Comparison of ENCODE assay signal across 28 cellular contexts in the genomic region with DNA sequence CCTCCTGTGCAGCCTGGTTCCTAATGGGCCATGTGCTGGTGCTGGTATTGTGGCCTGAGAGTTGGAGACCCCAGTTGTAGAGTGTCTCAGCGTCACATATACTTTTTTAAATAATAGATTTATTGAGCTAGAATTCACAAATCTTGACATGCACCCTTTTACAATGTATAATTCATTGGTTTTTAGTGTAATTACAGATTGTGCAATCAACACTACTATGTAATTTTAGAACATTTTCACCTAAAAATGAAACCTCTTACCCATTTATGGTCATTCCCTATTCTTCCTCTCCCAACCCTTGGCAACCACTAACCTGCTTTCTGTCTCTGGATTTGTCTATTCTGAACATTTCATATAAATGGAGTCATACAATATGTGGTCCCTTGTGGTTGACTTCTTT.
"Had no signal": no experiment of that assay in that cellular context is flagged by ENCODE, and none has a peak within 500 bp of the region (broad histone marks: within the 10 kb centered on the region; RNA-seq: fewer than 3 reads in every experiment).

No MANE protein-coding gene starts in this region.

- DNase-seq: activated B cell treated with CpG ODN at 0.5 μM for 24 hours; activated CD4-positive, alpha-beta memory T cell treated with anti-CD3 and anti-CD28 coated beads, Interleukin-2, amount 10 ng/mL, durations not matched to agents 7 days and 5 days; activated CD4-positive, alpha-beta T cell treated with anti-CD3 and anti-CD28 coated beads for 48 hours; activated CD4-positive, alpha-beta T cell treated with anti-CD3 and anti-CD28 coated beads, Interleukin-2, amount 10 ng/mL, durations not matched to agents 7 days and 5 days; activated CD4-positive, alpha-beta T cell treated with anti-CD3 and anti-CD28 coated beads, Interleukin-2, amount 50 U/mL, for 48 hours; activated CD4-positive, CD25-positive, alpha-beta regulatory T cell treated with anti-CD3 and anti-CD28 coated beads, Interleukin-2, amount 50 U/mL, for 72 hours; activated CD8-positive, alpha-beta memory T cell treated with anti-CD3 and anti-CD28 coated beads for 24 hours; activated CD8-positive, alpha-beta memory T cell treated with anti-CD3 and anti-CD28 coated beads, Interleukin-2, amount 10 ng/mL, durations not matched to agents 7 days and 5 days; activated CD8-positive, alpha-beta memory T cell treated with anti-CD3 and anti-CD28 coated beads, Interleukin-2, amount 50 U/mL, for 48 hours; activated CD8-positive, alpha-beta T cell treated with anti-CD3 and anti-CD28 coated beads, Interleukin-2, amount 10 ng/mL, durations not matched to agents 7 days and 5 days; activated effector memory CD4-positive, alpha-beta T cell treated with Interleukin-2 at 50 U/mL for 16 hours; activated gamma-delta T cell; activated naive CD4-positive, alpha-beta T cell treated with anti-CD3 and anti-CD28 coated beads, Interleukin-2, amount 10 ng/mL, durations not matched to agents 7 days and 5 days; activated naive CD4-positive, alpha-beta T cell treated with Interleukin-2 at 50 U/mL for 16 hours; activated naive CD8-positive, alpha-beta T cell treated with anti-CD3 and anti-CD28 coated beads, Interleukin-2, amount 10 ng/mL, durations not matched to agents 7 days and 5 days; activated naive CD8-positive, alpha-beta T cell treated with anti-CD3 and anti-CD28 coated beads, Interleukin-2, amount 50 U/mL, for 24 hours; activated T-cell treated with anti-CD3 and anti-CD28 coated beads, Interleukin-2, amount 50 U/mL, for 24 hours; activated T-cell treated with anti-CD3 and anti-CD28 coated beads, Interleukin-2, amount 50 U/mL, for 48 hours; amygdala; anterior cingulate cortex; caudate nucleus; cerebellar nuclear complex; T-helper 1 cell; T-helper 2 cell; T-helper 9 cell had no signal

- H3K27ac ChIP-seq: ascending aorta, cardiac muscle cell, VCaP had no signal

- ATAC-seq: activated CD8-positive, alpha-beta memory T cell treated with anti-CD3 and anti-CD28 coated beads, Interleukin-2, amount 10 ng/mL, durations not matched to agents 7 days and 5 days; activated CD8-positive, alpha-beta T cell treated with anti-CD3 and anti-CD28 coated beads, Interleukin-2, amount 10 ng/mL, durations not matched to agents 7 days and 5 days; activated naive CD8-positive, alpha-beta T cell treated with anti-CD3 and anti-CD28 coated beads, Interleukin-2, amount 50 U/mL, for 24 hours had no signal

- H3K4me1 ChIP-seq: ascending aorta had no signal

- H3K4me3 ChIP-seq: ascending aorta, cardiac muscle cell had no signal

- H3K27me3 ChIP-seq: ascending aorta, cardiac muscle cell had no signal
